25 cellular contexts compared by ENCODE assay signal in genomic region chr3:172804323-172804722, GRCh38.
"Had no signal": no experiment of that assay in that cellular context is flagged by ENCODE, and none has a peak within 500 bp of the region (broad histone marks: within the 10 kb centered on the region; RNA-seq: fewer than 3 reads in every experiment).

No MANE protein-coding gene starts in this region.

- H3K4me2 ChIP-seq: hepatocyte had no signal

- H3K4me3 ChIP-seq: hepatocyte, left ventricle myocardium inferior, lung, mucosa of descending colon, ovary, right atrium auricular region, skin epidermis, stomach, testis, thyroid gland, transverse colon, upper lobe of left lung had no signal

- H3K27me3 Mint-ChIP-seq: naive thymus-derived CD4-positive, alpha-beta T cell; natural killer cell treated with Interleukin-12 subunit alpha and Interleukin-12 subunit beta and Interleukin-15 and Interleukin-18, amount 100 ng/mL, for 72 hours; progenitor cell of endocrine pancreas; stimulated activated naive B cell treated with anti-CD40 and anti-IgM and Interleukin-4, amounts not matched to agents 10 μg/mL and 1 μg/mL and 100 μg/mL, for 72 hours had no signal

- H3K9me3 Mint-ChIP-seq: natural killer cell treated with Interleukin-12 subunit alpha and Interleukin-12 subunit beta and Interleukin-15 and Interleukin-18, amount 100 ng/mL, for 72 hours; stimulated activated naive B cell treated with anti-CD40 and anti-IgM and Interleukin-4, amounts not matched to agents 10 μg/mL and 1 μg/mL and 100 μg/mL, for 72 hours had no signal

- H3K79me2 ChIP-seq: hepatocyte had no signal

- H3K27ac Mint-ChIP-seq: natural killer cell treated with Interleukin-12 subunit alpha and Interleukin-12 subunit beta and Interleukin-15 and Interleukin-18, amount 100 ng/mL, for 72 hours; stimulated activated naive B cell treated with anti-CD40 and anti-IgM and Interleukin-4, amounts not matched to agents 10 μg/mL and 1 μg/mL and 100 μg/mL, for 72 hours had no signal

- H3K36me3 ChIP-seq: ovary, right atrium auricular region, thyroid gland had no signal

- H3K27me3 ChIP-seq: hepatocyte, ovary, right atrium auricular region, stomach, testis, thyroid gland, transverse colon, upper lobe of left lung had no signal

- H3K9me3 ChIP-seq: left ventricle myocardium inferior, mucosa of descending colon, ovary, right atrium auricular region, stomach, testis, thyroid gland, transverse colon, upper lobe of left lung had no signal

- H2AFZ ChIP-seq: hepatocyte had no signal

- H3K4me1 ChIP-seq: left ventricle myocardium inferior, right atrium auricular region, stomach, testis, thyroid gland, transverse colon, upper lobe of left lung had no signal

- H3K4me1 Mint-ChIP-seq: stimulated activated naive B cell treated with anti-CD40 and anti-IgM and Interleukin-4, amounts not matched to agents 10 μg/mL and 1 μg/mL and 100 μg/mL, for 72 hours had no signal

- DNase-seq: islet precursor cell; left ventricle myocardium inferior; mesendoderm; midbrain; mucosa of descending colon; naive thymus-derived CD4-positive, alpha-beta T cell; ovary; stimulated activated CD4-positive, alpha-beta T cell treated with anti-CD3 and anti-CD28 coated beads, Interleukin-12 subunit alpha, Interleukin-12 subunit beta, amount 100 ng/mL, for 4 hours; stimulated activated CD4-positive, alpha-beta T cell treated with anti-CD3 and anti-CD28 coated beads, Interleukin-15, amount 100 ng/mL, for 24 hours; stimulated activated CD4-positive, alpha-beta T cell treated with anti-CD3 and anti-CD28 coated beads, Interleukin-2, amount 100 ng/mL, for 24 hours; stimulated activated CD4-positive, alpha-beta T cell treated with anti-CD3 and anti-CD28 coated beads, Interleukin-4, amount 100 ng/mL, for 1 hour; stimulated activated naive B cell treated with anti-CD40 and anti-IgM and Interleukin-4, amounts not matched to agents 10 μg/mL and 1 μg/mL and 100 μg/mL, for 72 hours; stimulated activated naive CD8-positive, alpha-beta T cell treated with anti-CD3 and anti-CD28 coated beads, Interleukin-15, Interleukin-2, amounts not matched to agents 100 U/mL and 50 U/mL, for 24 hours; stomach; testis; thyroid gland; transverse colon; upper lobe of left lung had no signal

- H3K4me3 Mint-ChIP-seq: naive thymus-derived CD4-positive, alpha-beta T cell; natural killer cell treated with Interleukin-12 subunit alpha and Interleukin-12 subunit beta and Interleukin-15 and Interleukin-18, amount 100 ng/mL, for 72 hours; stimulated activated naive B cell treated with anti-CD40 and anti-IgM and Interleukin-4, amounts not matched to agents 10 μg/mL and 1 μg/mL and 100 μg/mL, for 72 hours had no signal

- ATAC-seq: mucosa of descending colon; naive thymus-derived CD4-positive, alpha-beta T cell; natural killer cell treated with Interleukin-12 subunit alpha and Interleukin-12 subunit beta and Interleukin-15 and Interleukin-18, amount 100 ng/mL, for 72 hours; sciatic nerve; stimulated activated naive B cell treated with anti-CD40 and anti-IgM and Interleukin-4, amounts not matched to agents 10 μg/mL and 1 μg/mL and 100 μg/mL, for 72 hours; stimulated activated naive CD8-positive, alpha-beta T cell treated with anti-CD3 and anti-CD28 coated beads, Interleukin-15, Interleukin-2, amounts not matched to agents 100 U/mL and 50 U/mL, for 24 hours had no signal

- H3K27ac ChIP-seq: hepatocyte, left ventricle myocardium inferior, ovary, right atrium auricular region, skin epidermis, stomach, testis, thyroid gland, transverse colon, upper lobe of left lung had no signal
